Comparison of ENCODE assay signal across 18 cellular contexts in the genomic region with DNA sequence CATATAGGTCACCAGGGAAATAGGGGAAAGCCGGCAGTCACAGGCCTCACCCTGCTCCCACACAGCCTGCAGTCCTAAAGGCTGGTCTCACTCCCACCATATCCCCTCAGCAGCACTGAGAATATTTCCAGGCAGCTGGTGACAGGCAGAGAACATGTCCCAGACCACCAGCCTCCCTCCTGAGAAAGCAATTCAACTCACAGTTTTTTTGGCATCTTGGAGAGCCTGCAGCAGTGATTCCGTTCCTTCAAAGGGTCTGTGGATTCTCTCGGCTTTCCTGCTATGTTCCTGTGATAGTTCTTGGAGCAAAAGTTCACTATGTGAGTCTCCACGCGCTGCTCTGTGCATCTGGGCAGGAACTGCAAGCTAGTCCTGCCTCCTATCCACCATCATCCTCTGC.
DNase-seq lines count a peak whose midpoint lies in the region; ATAC-seq and TF ChIP-seq lines count a peak whose summit lies in the region.
"Had no signal": no experiment of that assay in that cellular context is flagged by ENCODE, and none has a peak within 500 bp of the region (broad histone marks: within the 10 kb centered on the region; RNA-seq: fewer than 3 reads in every experiment).

No MANE protein-coding gene starts in this region.

- no peak overlapping the region for H3K4me3 Mint-ChIP-seq in WTC11
- H3K4me3 Mint-ChIP-seq: CD8-positive, alpha-beta memory T cell; H9 had no signal

- H3K9me2 ChIP-seq in SK-N-SH: no peaks in the 10 kb centered on the region

- no peak overlapping the region for H3K4me3 ChIP-seq in SK-N-SH (ENCODE audit: low read depth in 2 of 2, low read length in 1 of 2)
- no peak overlapping the region for H3K4me3 ChIP-seq in fibroblast of villous mesenchyme (ENCODE audit: low read depth, low read length)
- H3K4me3 ChIP-seq in muscle layer of duodenum (ENCODE audit: low read depth in 1 of 2, low read length in 2 of 2): no peak overlapping the region
- no peak overlapping the region for H3K4me3 ChIP-seq in tibial artery

- no peak for TF ChIP-seq RAD21 in SK-N-SH (IDR thresholded peaks at IDR 0.05; ENCODE audit: low read length)

- H3K27me3 ChIP-seq in SK-N-SH (ENCODE audit: insufficient read depth) (no peaks in the 10 kb centered on the region), muscle layer of duodenum (ENCODE audit: low read depth, low read length) (no peaks in the 10 kb centered on the region), tibial artery (no peaks in the 10 kb centered on the region)

- peak overlapping the region; percentile 45 for H3K4me2 ChIP-seq in SK-N-SH

- H3K4me1 ChIP-seq in SK-N-SH (ENCODE audit: control insufficient read depth in 1 of 2, insufficient read depth in 2 of 2, low read depth in 1 of 2, low read length in 1 of 2): peaks cover 0 to 7% of the 10 kb centered on the region in 2 experiments; a peak in 1 of 4 replicates
- peaks cover 0 to 11% of the 10 kb centered on the region in 2 donors for H3K4me1 ChIP-seq in muscle layer of duodenum (ENCODE audit: control insufficient read depth in 1 of 2, insufficient read depth in 2 of 2, low read length in 2 of 2)
- H3K4me1 ChIP-seq in tibial artery: peaks cover 0 to 24% (median 7%) of the 10 kb centered on the region in 4 donors

- H3K79me2 ChIP-seq in SK-N-SH (ENCODE audit: insufficient read depth): no peaks in the 10 kb centered on the region

- peak overlapping the region; percentile 53; the same call in 1 of the 2 replicates for H2AFZ ChIP-seq in SK-N-SH (ENCODE audit: low read depth)

- H4K20me1 ChIP-seq in SK-N-SH (ENCODE audit: insufficient read depth): no peaks in the 10 kb centered on the region

- H3F3A ChIP-seq in SK-N-SH (replicated peaks; ENCODE audit: insufficient read depth): peaks cover 19% of the 10 kb centered on the region

- H3K36me3 ChIP-seq in SK-N-SH (replicated peaks in 1 of 2; ENCODE audit: control insufficient read depth in 1 of 2, insufficient read depth in 2 of 2, low read length in 1 of 2) (no peaks in the 10 kb centered on the region), muscle layer of duodenum (ENCODE audit: control insufficient read depth in 1 of 2, insufficient read depth in 2 of 2, low read length in 2 of 2) (no peaks in the 10 kb centered on the region), tibial artery (no peaks in the 10 kb centered on the region)

- H3K4me1 Mint-ChIP-seq in WTC11: no peaks in the 10 kb centered on the region
- H3K4me1 Mint-ChIP-seq: CD8-positive, alpha-beta memory T cell; H9 had no signal

- H3K27me3 Mint-ChIP-seq in WTC11 (ENCODE audit: low read depth): no peaks in the 10 kb centered on the region
- H3K27me3 Mint-ChIP-seq: CD8-positive, alpha-beta memory T cell had no signal

- intact Hi-C loops in tibial artery (cut with DNase I; ENCODE audit: low total_unique reads): no loop called here
- intact Hi-C loops in posterior vena cava (cut with DNase I): no loop called here

- no peaks in the 10 kb centered on the region for H3K9me3 ChIP-seq in SK-N-SH
- no peaks in the 10 kb centered on the region for H3K9me3 ChIP-seq in muscle layer of duodenum (ENCODE audit: control insufficient read depth in 1 of 2, low read length in 2 of 2)
- H3K9me3 ChIP-seq in tibial artery: no peaks in the 10 kb centered on the region

- WGBS in SK-N-SH (ENCODE audit: low lambda C conversion rate): 52% methylated on average over 5 of the region's 5 CpGs

- TF ChIP-seq CTCF in SK-N-SH (IDR thresholded peaks at IDR 0.05) (no peak), fibroblast of villous mesenchyme (IDR thresholded peaks at IDR 0.05; ENCODE audit: insufficient read depth, low read depth, low read length) (no peak), tibial artery (IDR thresholded peaks at IDR 0.05) (no peak), WTC11 (IDR thresholded peaks at IDR 0.05) (no peak)

- no peak for TF ChIP-seq EP300 in SK-N-SH (IDR thresholded peaks at IDR 0.05; ENCODE audit: borderline replicate concordance in 1 of 2, low read depth in 1 of 2, low read length in 1 of 2)

- no peak overlapping the region for H3K27ac Mint-ChIP-seq in WTC11
- H3K27ac Mint-ChIP-seq: CD8-positive, alpha-beta memory T cell; H9 had no signal

- CTCF ChIA-PET in SK-N-SH (lab: Yijun Ruan, JAX) (no interaction called here), WTC11 (lab: Charles Lee) (no interaction called here)

- no peak for ATAC-seq in WTC11
- ATAC-seq: Right ventricle myocardium inferior had no signal

- H3K36me3 Mint-ChIP-seq in WTC11: peaks cover 22% of the 10 kb centered on the region
- H3K36me3 Mint-ChIP-seq: CD8-positive, alpha-beta memory T cell had no signal

- POLR2A ChIA-PET in SK-N-SH (lab: Yijun Ruan, JAX): no interaction called here
- POLR2A ChIA-PET in WTC11 (lab: Charles Lee): no interaction called here

- peaks cover 47% of the 10 kb centered on the region for H3K9me3 Mint-ChIP-seq in WTC11

- peak overlapping the region; percentile 70 to 71; a peak in 3 of 4 replicates for H3K27ac ChIP-seq in SK-N-SH (ENCODE audit: low read depth in 2 of 2, low read length in 1 of 2)
- H3K27ac ChIP-seq in muscle layer of duodenum (ENCODE audit: low read length): peak overlapping the region; percentile 12
- H3K27ac ChIP-seq in tibial artery: peak overlapping the region; percentile 52 to 60

- peak overlapping the region; percentile 18; the same call in 1 of the 2 replicates for H3K9ac ChIP-seq in SK-N-SH

- DNase-seq in SK-N-SH: no peak
- DNase-seq in fibroblast of villous mesenchyme (ENCODE audit: low read depth): peak; percentile 22
- peak in 1 of 2 donors; percentile 40 for DNase-seq in tibial artery
- no peak for DNase-seq in NCI-H2171 (lab: John Stamatoyannopoulos, UW)
- DNase-seq in posterior vena cava (ENCODE audit: low spot score): no peak
- DNase-seq in WTC11 (ENCODE audit: low spot score): no peak
- DNase-seq: ACHN; C1 segment of cervical spinal cord; CD8-positive, alpha-beta memory T cell; DMS79; H9; MM.1S; NCI-H1092 treated with DMSO at 0.1 percent for 48 hours; NCI-H2227 treated with DMSO at 0.1 percent for 48 hours; NCI-H510A treated with DMSO at 0.1 percent for 48 hours; NCI-H774 had no signal

TF ChIP-seq in SK-N-SH, 30 proteins besides CTCF, POLR2A, EP300 and RAD21 (continues in another document):
- TF ChIP-seq, protein P1, sequence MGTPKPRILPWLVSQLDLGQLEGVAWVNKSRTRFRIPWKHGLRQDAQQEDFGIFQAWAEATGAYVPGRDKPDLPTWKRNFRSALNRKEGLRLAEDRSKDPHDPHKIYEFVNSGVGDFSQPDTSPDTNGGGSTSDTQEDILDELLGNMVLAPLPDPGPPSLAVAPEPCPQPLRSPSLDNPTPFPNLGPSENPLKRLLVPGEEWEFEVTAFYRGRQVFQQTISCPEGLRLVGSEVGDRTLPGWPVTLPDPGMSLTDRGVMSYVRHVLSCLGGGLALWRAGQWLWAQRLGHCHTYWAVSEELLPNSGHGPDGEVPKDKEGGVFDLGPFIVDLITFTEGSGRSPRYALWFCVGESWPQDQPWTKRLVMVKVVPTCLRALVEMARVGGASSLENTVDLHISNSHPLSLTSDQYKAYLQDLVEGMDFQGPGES (IDR thresholded peaks at IDR 0.05; ENCODE audit: low read depth, low read length): no peak
- TF ChIP-seq MXI1 (IDR thresholded peaks at IDR 0.05; ENCODE audit: low read depth, low read length) (no peak), TCF12 (IDR thresholded peaks at IDR 0.05) (no peak; the same call in 1 of the 2 replicates), EZH2phosphoT487 (IDR thresholded peaks at IDR 0.05; ENCODE audit: borderline replicate concordance, low read depth) (no peak), FOSL2 (IDR thresholded peaks at IDR 0.05; ENCODE audit: borderline replicate concordance, low read depth) (no peak)
- TF ChIP-seq, protein P2, sequence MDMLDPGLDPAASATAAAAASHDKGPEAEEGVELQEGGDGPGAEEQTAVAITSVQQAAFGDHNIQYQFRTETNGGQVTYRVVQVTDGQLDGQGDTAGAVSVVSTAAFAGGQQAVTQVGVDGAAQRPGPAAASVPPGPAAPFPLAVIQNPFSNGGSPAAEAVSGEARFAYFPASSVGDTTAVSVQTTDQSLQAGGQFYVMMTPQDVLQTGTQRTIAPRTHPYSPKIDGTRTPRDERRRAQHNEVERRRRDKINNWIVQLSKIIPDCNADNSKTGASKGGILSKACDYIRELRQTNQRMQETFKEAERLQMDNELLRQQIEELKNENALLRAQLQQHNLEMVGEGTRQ (IDR thresholded peaks at IDR 0.05; ENCODE audit: borderline replicate concordance, low read depth, low read length): no peak

TF ChIP-seq in WTC11, 78 proteins besides CTCF, POLR2A, EP300 and RAD21:
- TF ChIP-seq ZNF219 (CRISPR knock-in tag; IDR thresholded peaks at IDR 0.05; ENCODE audit: borderline replicate concordance) (no peak), NFATC4 (CRISPR knock-in tag; IDR thresholded peaks at IDR 0.05) (no peak), TEAD1 (CRISPR knock-in tag; IDR thresholded peaks at IDR 0.05) (no peak), GABPB1 (CRISPR knock-in tag; IDR thresholded peaks at IDR 0.05) (no peak), TCF7 (CRISPR knock-in tag; IDR thresholded peaks at IDR 0.05; ENCODE audit: low read depth) (no peak)
TF ChIP-seq in WTC11: peak in this region for 0.

Comparison
In these comparisons a context has a peak if more than half of its experiments do, and no peak if none do; other contexts are left out.
1. H3K27ac ChIP-seq: peak in every context shown above with its lines; median percentile 70 in SK-N-SH; 56 in tibial artery; 12 in muscle layer of duodenum.